8 cellular contexts compared by ENCODE assay signal in the genomic region with DNA sequence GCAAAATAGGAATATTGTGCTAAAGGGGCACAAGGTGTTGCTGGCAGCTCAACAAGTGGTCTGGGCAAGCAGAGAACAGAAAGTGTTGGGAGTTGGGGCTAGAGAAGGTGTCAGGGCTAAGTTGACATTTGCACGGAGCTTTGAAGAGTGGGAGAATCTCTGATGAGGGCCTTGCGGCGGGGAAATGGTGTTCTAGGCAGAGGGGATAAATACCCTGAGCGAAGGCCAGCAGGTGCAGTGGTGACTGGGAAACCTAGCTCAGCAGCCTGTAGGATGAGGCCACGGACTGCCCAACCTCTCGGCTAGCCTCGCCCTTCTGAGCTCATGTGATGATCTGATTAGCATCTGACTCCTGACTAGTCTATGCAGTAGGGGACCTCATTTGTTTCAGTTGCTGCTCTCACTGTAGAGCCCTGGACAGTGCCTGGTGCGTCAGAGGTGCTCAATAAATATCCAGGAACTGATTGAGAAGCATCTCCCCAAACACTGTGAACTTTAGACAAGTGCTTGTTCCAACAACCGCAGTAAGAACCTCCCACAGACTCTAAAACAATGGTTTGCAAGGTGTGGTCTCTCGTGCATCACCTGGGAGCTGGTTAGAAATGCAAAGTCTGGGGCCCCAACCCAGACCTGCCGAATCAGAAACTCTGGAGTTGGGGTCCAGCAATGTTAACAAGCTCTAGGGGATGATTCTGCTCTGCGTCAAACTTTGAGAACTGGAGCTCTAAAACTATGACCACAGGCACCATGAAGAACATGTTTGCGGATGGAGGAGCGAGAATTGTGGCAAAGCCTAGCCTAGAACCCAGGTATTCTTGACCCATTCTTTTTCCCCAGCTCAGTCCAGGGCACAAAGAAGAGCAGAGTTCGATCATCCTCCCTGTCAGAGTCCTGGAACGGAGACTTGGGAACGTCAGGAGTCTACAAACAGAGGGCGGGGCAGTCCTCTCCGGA. TPM values are rescaled to one million over a fixed set of nuclear protein-coding genes. Genes with fewer than 3 reads are reported as not detected.
DNase-seq lines count a peak whose midpoint lies in the region; ATAC-seq and FAIRE-seq lines count a peak whose summit lies in the region.

No MANE protein-coding gene starts in this region.

- H3K56ac ChIP-seq in mesendoderm (ENCODE audit: low read length), result peak overlapping the region; percentile 49

- DNase-seq in AG08396 (ENCODE audit: low spot score) (peak; percentile 7), HTR-8/SVneo (ENCODE audit: insufficient read length, low spot score) (no peak), adipocyte (ENCODE audit: low read depth) (no peak), mesendoderm (peak; percentile 80), urothelium cell line (ENCODE audit: low spot score) (no peak)

- FAIRE-seq in HTR-8/SVneo (lab: Jason Lieb, UNC) (peak; percentile 48), urothelium cell line (lab: Jason Lieb, UNC) (peak; percentile 77)

- no peak overlapping the region for H3K18ac ChIP-seq in mesendoderm (ENCODE audit: low read length)

- H3K4me3 ChIP-seq in adipocyte (ENCODE audit: low read length), result peak overlapping the region; percentile 76
- H3K4me3 ChIP-seq in mesendoderm (ENCODE audit: low read length), result no peak overlapping the region

- H2BK5ac ChIP-seq in mesendoderm (ENCODE audit: low read length), result no peak overlapping the region

- H3K9ac ChIP-seq in adipocyte (ENCODE audit: low read length) (no peak overlapping the region), mesendoderm (ENCODE audit: low read length) (peak overlapping the region; percentile 34)

- H3K27me3 ChIP-seq in adipocyte (replicated peaks; ENCODE audit: control insufficient read depth, insufficient read depth, low read length) (peaks cover 19% of the 10 kb centered on the region), mesendoderm (ENCODE audit: insufficient read depth, low read length, poor library complexity) (peaks cover 15% of the 10 kb centered on the region)

- H4K8ac ChIP-seq in mesendoderm (ENCODE audit: low read depth, low read length), result no peak overlapping the region

- H3K4me1 ChIP-seq in adipocyte (ENCODE audit: control insufficient read depth, insufficient read depth, low read length), result peaks cover 13% of the 10 kb centered on the region
- peaks cover 9% of the 10 kb centered on the region for H3K4me1 ChIP-seq in mesendoderm (ENCODE audit: control insufficient read depth, low read depth, low read length)

- H3K79me1 ChIP-seq in mesendoderm (ENCODE audit: low read length), result no peaks in the 10 kb centered on the region

- H2AK5ac ChIP-seq in mesendoderm (ENCODE audit: low read length), result no peak overlapping the region

- H2BK120ac ChIP-seq in mesendoderm (ENCODE audit: low read depth, low read length), result no peak overlapping the region

- peak overlapping the region; percentile 88 for H3K4me2 ChIP-seq in mesendoderm (ENCODE audit: low read length)

- H3K9me3 ChIP-seq in adipocyte (ENCODE audit: control insufficient read depth, low read length), result no peaks in the 10 kb centered on the region

- WGBS in mesendoderm (ENCODE audit: extremely low coverage, insufficient coverage, low lambda C conversion rate), result no CpG with 5 or more reads among the region's 19 CpGs

- H3K4ac ChIP-seq in mesendoderm (ENCODE audit: low read depth, low read length), result no peak overlapping the region

- ATAC-seq in GM21737 (IDR thresholded peaks at IDR 0.05; ENCODE audit: unreplicated experiment), result no peak
- no peak for ATAC-seq in GM18867 (IDR thresholded peaks at IDR 0.05; ENCODE audit: unreplicated experiment)
- no peak for ATAC-seq in GM21360 (IDR thresholded peaks at IDR 0.05; ENCODE audit: unreplicated experiment)

- H3K27ac ChIP-seq in mesendoderm (ENCODE audit: low read depth, low read length), result no peak overlapping the region

- H3K79me2 ChIP-seq in mesendoderm (ENCODE audit: control insufficient read depth, insufficient read depth, low read length), result no peaks in the 10 kb centered on the region

- H2BK15ac ChIP-seq in mesendoderm (replicated peaks; ENCODE audit: low read depth), result no peak overlapping the region

- no peak overlapping the region for H3K23ac ChIP-seq in mesendoderm (ENCODE audit: low read length)

- H3K36me3 ChIP-seq in adipocyte (ENCODE audit: control insufficient read depth, insufficient read depth, low read length, severe bottlenecking) (no peaks in the 10 kb centered on the region), mesendoderm (ENCODE audit: control insufficient read depth, insufficient read depth, low read length) (no peaks in the 10 kb centered on the region)

- H4K5ac ChIP-seq in mesendoderm (ENCODE audit: low read length), result no peak overlapping the region

RNA-seq across cellular contexts. Expression of a gene that starts 0.9 kb away (rescaled TPM):
- polyA plus RNA-seq in mesendoderm (2013, experiment 1 of 2), result 0.32 TPM
- polyA plus RNA-seq in mesendoderm (2013, experiment 2 of 2), result 0.36 TPM

Comparison
In these comparisons a context has a peak if more than half of its experiments do, and no peak if none do; other contexts are left out.
1. DNase-seq: peak in AG08396 (single experiment) and mesendoderm (single experiment); none in HTR-8/SVneo (single experiment), adipocyte (single experiment) and urothelium cell line (single experiment).